In genomic region chr14:97106609-97107008, GRCh38 we compare ENCODE assay signal across 29 cellular contexts.
DNase-seq lines count a peak whose midpoint lies in the region; ATAC-seq and TF ChIP-seq lines count a peak whose summit lies in the region.
"Had no signal": no experiment of that assay in that cellular context is flagged by ENCODE, and none has a peak within 500 bp of the region (broad histone marks: within the 10 kb centered on the region; RNA-seq: fewer than 3 reads in every experiment).

No MANE protein-coding gene starts in this region.

- H3K36me3 ChIP-seq in PC-9 (ENCODE audit: low read depth) (no peaks in the 10 kb centered on the region), Karpas-422 (ENCODE audit: insufficient read depth, low read length) (no peaks in the 10 kb centered on the region), body of pancreas (replicated peaks in 1 of 2; ENCODE audit: insufficient read depth in 1 of 2, low read depth in 2 of 2) (no peaks in the 10 kb centered on the region)
- H3K36me3 ChIP-seq: adrenal gland, breast epithelium, colonic mucosa, esophagus squamous epithelium, gastroesophageal sphincter, thoracic aorta had no signal

- POLR2A ChIA-PET in PC-9 (lab: Charles Lee; ENCODE audit: unreplicated experiment): no interaction called here
- POLR2A ChIA-PET in activated CD8-positive, alpha-beta T cell treated with anti-CD3 and anti-CD28 coated beads, Interleukin-2, amount 10 ng/mL, durations not matched to agents 7 days and 5 days (lab: Charles Lee): no interaction called here

- ATAC-seq in GM19395 (IDR thresholded peaks at IDR 0.05; ENCODE audit: unreplicated experiment) (peak; percentile 54), body of pancreas (no peak)
- ATAC-seq in activated CD8-positive, alpha-beta T cell treated with anti-CD3 and anti-CD28 coated beads, Interleukin-2, amount 10 ng/mL, durations not matched to agents 7 days and 5 days: no peak
- ATAC-seq: gastroesophageal sphincter had no signal

- CTCF ChIA-PET in PC-9 (lab: Charles Lee): no interaction called here
- CTCF ChIA-PET in activated CD8-positive, alpha-beta T cell treated with anti-CD3 and anti-CD28 coated beads, Interleukin-2, amount 10 ng/mL, durations not matched to agents 7 days and 5 days (lab: Charles Lee): no interaction called here

- peak overlapping the region; percentile 90; the same call in 1 of the 2 replicates for H3K27ac Mint-ChIP-seq in HFFc6
- no peak overlapping the region for H3K27ac Mint-ChIP-seq in activated CD8-positive, alpha-beta T cell treated with anti-CD3 and anti-CD28 coated beads, Interleukin-2, amount 10 ng/mL, durations not matched to agents 7 days and 5 days
- H3K27ac Mint-ChIP-seq: activated CD4-positive, alpha-beta memory T cell treated with anti-CD3 and anti-CD28 coated beads, Interleukin-2, amount 10 ng/mL, durations not matched to agents 7 days and 5 days; effector memory CD8-positive, alpha-beta T cell had no signal

- H3K4me3 Mint-ChIP-seq in HFFc6: no peak overlapping the region
- no peak overlapping the region for H3K4me3 Mint-ChIP-seq in activated CD8-positive, alpha-beta T cell treated with anti-CD3 and anti-CD28 coated beads, Interleukin-2, amount 10 ng/mL, durations not matched to agents 7 days and 5 days
- H3K4me3 Mint-ChIP-seq: activated CD4-positive, alpha-beta memory T cell treated with anti-CD3 and anti-CD28 coated beads, Interleukin-2, amount 10 ng/mL, durations not matched to agents 7 days and 5 days; effector memory CD8-positive, alpha-beta T cell had no signal

- TF ChIP-seq POLR2A in body of pancreas (IDR thresholded peaks at IDR 0.05): no peak

- H3K9me3 ChIP-seq in PC-9 (ENCODE audit: insufficient read depth, low read depth) (no peaks in the 10 kb centered on the region), Karpas-422 (ENCODE audit: low read length) (no peaks in the 10 kb centered on the region), body of pancreas (no peaks in the 10 kb centered on the region)
- H3K9me3 ChIP-seq: adrenal gland, colonic mucosa, thoracic aorta had no signal

- DNase-seq in Daoy (ENCODE audit: low read depth) (peak; percentile 21), HFFc6 (no peak), PC-9 (no peak), GOT3 (lab: John Stamatoyannopoulos, UW) (no peak), Karpas-422 (no peak), body of pancreas (no peak)
- DNase-seq in activated CD8-positive, alpha-beta T cell treated with anti-CD3 and anti-CD28 coated beads, Interleukin-2, amount 10 ng/mL, durations not matched to agents 7 days and 5 days: no peak
- DNase-seq: ACHN; activated CD4-positive, alpha-beta memory T cell treated with anti-CD3 and anti-CD28 coated beads, Interleukin-2, amount 10 ng/mL, durations not matched to agents 7 days and 5 days; activated CD4-positive, CD25-positive, alpha-beta regulatory T cell; activated gamma-delta T cell; activated T-cell treated with anti-CD3 and anti-CD28 coated beads for 4 hours; adrenal gland; colonic mucosa; effector memory CD8-positive, alpha-beta T cell; esophagus squamous epithelium; kidney glomerular epithelial cell; MM.1S; NCI-H1436; NCI-H2107; nucleus accumbens; stimulated activated CD4-positive, alpha-beta T cell treated with anti-CD3 and anti-CD28 coated beads, Interleukin-2, amount 100 ng/mL, for 48 hours; stimulated activated naive CD4-positive, alpha-beta T cell had no signal

- H3K36me3 Mint-ChIP-seq in HFFc6 (ENCODE audit: low read depth): peaks cover 6% of the 10 kb centered on the region; the same call in 1 of the 2 replicates
- H3K36me3 Mint-ChIP-seq in activated CD8-positive, alpha-beta T cell treated with anti-CD3 and anti-CD28 coated beads, Interleukin-2, amount 10 ng/mL, durations not matched to agents 7 days and 5 days (ENCODE audit: low read depth): peaks cover 4% of the 10 kb centered on the region

- peaks cover 44% of the 10 kb centered on the region for H3K9me3 Mint-ChIP-seq in HFFc6
- H3K9me3 Mint-ChIP-seq in activated CD8-positive, alpha-beta T cell treated with anti-CD3 and anti-CD28 coated beads, Interleukin-2, amount 10 ng/mL, durations not matched to agents 7 days and 5 days (ENCODE audit: insufficient read depth): peaks cover 4% of the 10 kb centered on the region

- H3K4me1 Mint-ChIP-seq in HFFc6 (ENCODE audit: low read depth): peaks cover 38% of the 10 kb centered on the region; the same call in 1 of the 2 replicates
- peaks cover 6% of the 10 kb centered on the region for H3K4me1 Mint-ChIP-seq in activated CD8-positive, alpha-beta T cell treated with anti-CD3 and anti-CD28 coated beads, Interleukin-2, amount 10 ng/mL, durations not matched to agents 7 days and 5 days (ENCODE audit: low read depth)
- H3K4me1 Mint-ChIP-seq: activated CD4-positive, alpha-beta memory T cell treated with anti-CD3 and anti-CD28 coated beads, Interleukin-2, amount 10 ng/mL, durations not matched to agents 7 days and 5 days had no signal

- 0 out of 2 replicates have a peak overlapping the region, but pooled peaks have one; percentile 23 for H3K4me2 ChIP-seq in PC-9
- H3K4me2 ChIP-seq in Karpas-422 (ENCODE audit: low read depth, low read length, poor library complexity, severe bottlenecking): no peak overlapping the region

- intact Hi-C loops in PC-9 (cut with micrococcal nuclease; ENCODE audit: unreplicated experiment) (no loop called here), body of pancreas (cut with DNase I) (no loop called here)

- H3K27ac ChIP-seq in PC-9 (peak overlapping the region; percentile 79), Karpas-422 (ENCODE audit: low read length) (no peak overlapping the region), body of pancreas (no peak overlapping the region)
- H3K27ac ChIP-seq: adrenal gland, breast epithelium, C4-2B, colonic mucosa, esophagus squamous epithelium, gastroesophageal sphincter, skin epidermis, thoracic aorta had no signal

- no peak overlapping the region for H3K9ac ChIP-seq in Karpas-422 (ENCODE audit: low read length)

- no peaks in the 10 kb centered on the region for H3K9me2 ChIP-seq in PC-9 (ENCODE audit: insufficient read depth)
- H3K9me2 ChIP-seq in Karpas-422 (replicated peaks; ENCODE audit: insufficient read depth, low read length): no peaks in the 10 kb centered on the region

- H3K4me3 ChIP-seq in PC-9 (no peak overlapping the region), Karpas-422 (ENCODE audit: low read length) (no peak overlapping the region), body of pancreas (no peak overlapping the region)
- H3K4me3 ChIP-seq: adrenal gland, breast epithelium, colonic mucosa, esophagus squamous epithelium, gastroesophageal sphincter, skin epidermis, thoracic aorta had no signal

- H2AFZ ChIP-seq in PC-9 (no peak overlapping the region), Karpas-422 (ENCODE audit: low read length) (no peak overlapping the region)

- no TSS peak for BruUV-seq in PC-9 (replicated peaks; lab: Mats Ljungman, UMichigan)

- H3K79me2 ChIP-seq in PC-9 (ENCODE audit: low read depth): no peaks in the 10 kb centered on the region
- no peaks in the 10 kb centered on the region for H3K79me2 ChIP-seq in Karpas-422 (ENCODE audit: low read length)

- H3F3A ChIP-seq in PC-9 (ENCODE audit: insufficient read depth, low read depth): no peaks in the 10 kb centered on the region

- H3K4me1 ChIP-seq in PC-9 (replicated peaks; ENCODE audit: insufficient read depth): peaks cover 14% of the 10 kb centered on the region; the same call in 1 of the 2 replicates
- peaks cover 13% of the 10 kb centered on the region for H3K4me1 ChIP-seq in Karpas-422 (ENCODE audit: low read length)
- no peaks in the 10 kb centered on the region for H3K4me1 ChIP-seq in body of pancreas
- H3K4me1 ChIP-seq: adrenal gland, breast epithelium, colonic mucosa, esophagus squamous epithelium, gastroesophageal sphincter had no signal

- H4K20me1 ChIP-seq in PC-9 (ENCODE audit: insufficient read depth) (no peaks in the 10 kb centered on the region), Karpas-422 (ENCODE audit: insufficient read depth, low read depth, low read length) (no peaks in the 10 kb centered on the region)

- TF ChIP-seq CTCF in HFFc6 (IDR thresholded peaks at IDR 0.05) (no peak), PC-9 (conservative IDR thresholded peaks at IDR 0.05) (no peak), body of pancreas (IDR thresholded peaks at IDR 0.05) (no peak)

- WGBS in body of pancreas, 2 donors: 41 to 42% methylated on average over 10 of the region's 10 CpGs

- H3K27me3 Mint-ChIP-seq in HFFc6 (ENCODE audit: insufficient read depth): no peaks in the 10 kb centered on the region; the same call in 1 of the 2 replicates
- H3K27me3 Mint-ChIP-seq in activated CD8-positive, alpha-beta T cell treated with anti-CD3 and anti-CD28 coated beads, Interleukin-2, amount 10 ng/mL, durations not matched to agents 7 days and 5 days (ENCODE audit: low read depth): peaks cover 16% of the 10 kb centered on the region

- H3K27me3 ChIP-seq in PC-9 (ENCODE audit: insufficient read depth, low read depth) (no peaks in the 10 kb centered on the region), Karpas-422 (ENCODE audit: low read length) (peaks cover 2% of the 10 kb centered on the region; the same call in 1 of the 2 replicates), body of pancreas (no peaks in the 10 kb centered on the region)
- H3K27me3 ChIP-seq: adrenal gland, colonic mucosa had no signal
